24 cellular contexts compared by ENCODE assay signal in the genomic region with DNA sequence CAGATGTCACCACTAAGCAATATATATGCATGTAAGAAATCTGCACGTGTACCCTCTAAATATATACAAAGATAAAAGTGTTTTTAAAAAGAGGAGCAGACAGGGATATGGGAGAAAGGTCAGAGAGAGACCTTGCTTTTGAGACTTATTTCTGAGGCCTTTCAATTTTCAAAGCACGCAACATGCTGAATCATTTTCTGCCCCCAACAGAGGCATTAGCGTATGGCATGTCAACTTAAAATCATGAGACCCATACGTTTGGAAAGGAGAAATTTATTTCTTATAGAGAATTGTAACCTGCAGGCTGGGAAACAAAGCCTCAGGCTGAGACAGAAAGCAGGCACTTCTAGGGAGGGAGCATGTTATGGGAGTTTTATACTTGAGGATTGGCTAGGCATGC. TPM values are rescaled to one million over a fixed set of nuclear protein-coding genes. Genes with fewer than 3 reads are reported as not detected.
DNase-seq lines count a peak whose midpoint lies in the region; ATAC-seq and TF ChIP-seq lines count a peak whose summit lies in the region.
"Had no signal": no experiment of that assay in that cellular context is flagged by ENCODE, and none has a peak within 500 bp of the region (broad histone marks: within the 10 kb centered on the region; RNA-seq: fewer than 3 reads in every experiment).

No MANE protein-coding gene starts in this region.

- H3K27ac Mint-ChIP-seq in activated naive CD4-positive, alpha-beta T cell treated with anti-CD3 and anti-CD28 coated beads, Interleukin-2, amount 10 ng/mL, durations not matched to agents 7 days and 5 days = no peak overlapping the region
- H3K27ac Mint-ChIP-seq: HFFc6 had no signal

- peaks cover 26% of the 10 kb centered on the region for H3F3A ChIP-seq in MM.1S (ENCODE audit: insufficient read depth, low read length)
- H3F3A ChIP-seq in smooth muscle cell (ENCODE audit: low read depth) = peaks cover 5% of the 10 kb centered on the region

- H4K20me1 ChIP-seq in MM.1S (ENCODE audit: insufficient read depth, low read length) (no peaks in the 10 kb centered on the region), hepatocyte (ENCODE audit: insufficient read depth, poor library complexity, severe bottlenecking) (no peaks in the 10 kb centered on the region), smooth muscle cell (ENCODE audit: low read depth) (peaks cover 35% of the 10 kb centered on the region)
- H4K20me1 ChIP-seq: BLaER1 treated with 17β-estradiol and CSF1 and Interleukin-3, amounts not matched to agents 10 nM and 100 nM had no signal

- no peaks in the 10 kb centered on the region for H3K4me1 Mint-ChIP-seq in activated naive CD4-positive, alpha-beta T cell treated with anti-CD3 and anti-CD28 coated beads, Interleukin-2, amount 10 ng/mL, durations not matched to agents 7 days and 5 days

- peak overlapping the region; percentile 59; the same call in 1 of the 2 replicates for H3K27ac ChIP-seq in MM.1S (ENCODE audit: low read length)
- peak overlapping the region; percentile 75 for H3K27ac ChIP-seq in hepatocyte
- peak overlapping the region; percentile 27 for H3K27ac ChIP-seq in smooth muscle cell (ENCODE audit: low read depth)
- H3K27ac ChIP-seq: A549, Peyer's patch, SK-N-MC had no signal

- no peaks in the 10 kb centered on the region for H3K27me3 ChIP-seq in MM.1S (replicated peaks; ENCODE audit: insufficient read depth, low read length)
- H3K27me3 ChIP-seq in hepatocyte = no peaks in the 10 kb centered on the region
- H3K27me3 ChIP-seq in smooth muscle cell (ENCODE audit: low read depth) = no peaks in the 10 kb centered on the region
- H3K27me3 ChIP-seq: BLaER1 treated with 17β-estradiol and CSF1 and Interleukin-3, amounts not matched to agents 10 nM and 100 nM; Peyer's patch had no signal

- WGBS in hepatocyte (ENCODE audit: low lambda C conversion rate, missing lambda C conversion rate) = 90% methylated on average over 4 of the region's 4 CpGs
- WGBS in smooth muscle cell (ENCODE audit: low lambda C conversion rate) = 84% methylated on average over 4 of the region's 4 CpGs

- H3K79me2 ChIP-seq in MM.1S (ENCODE audit: low read length) (peaks cover 35% of the 10 kb centered on the region), hepatocyte (peaks cover 6% of the 10 kb centered on the region), smooth muscle cell (ENCODE audit: low read depth) (no peaks in the 10 kb centered on the region)

- H2AFZ ChIP-seq in MM.1S (ENCODE audit: low read length) (no peak overlapping the region), hepatocyte (no peak overlapping the region), smooth muscle cell (ENCODE audit: low read depth) (no peak overlapping the region)

- CTCF ChIA-PET in activated naive CD4-positive, alpha-beta T cell treated with anti-CD3 and anti-CD28 coated beads, Interleukin-2, amount 10 ng/mL, durations not matched to agents 7 days and 5 days (lab: Charles Lee) = no interaction called here

- 0 out of 2 replicates have a peak, but pooled peaks cover 2% of the 10 kb centered on the region for H3K36me3 ChIP-seq in MM.1S (replicated peaks; ENCODE audit: insufficient read depth, low read length)
- H3K36me3 ChIP-seq in hepatocyte (replicated peaks; ENCODE audit: insufficient read depth, low read depth) = no peaks in the 10 kb centered on the region
- no peaks in the 10 kb centered on the region for H3K36me3 ChIP-seq in smooth muscle cell (ENCODE audit: low read depth)
- H3K36me3 ChIP-seq: HAP-1 had no signal

- no peak overlapping the region for H3K4me3 ChIP-seq in MM.1S (ENCODE audit: low read length)
- H3K4me3 ChIP-seq in hepatocyte = no peak overlapping the region
- no peak overlapping the region for H3K4me3 ChIP-seq in smooth muscle cell
- H3K4me3 ChIP-seq: A549, HAP-1, Peyer's patch, SK-N-MC had no signal

- peaks cover 27% of the 10 kb centered on the region for H3K36me3 Mint-ChIP-seq in activated naive CD4-positive, alpha-beta T cell treated with anti-CD3 and anti-CD28 coated beads, Interleukin-2, amount 10 ng/mL, durations not matched to agents 7 days and 5 days

- H3K4me1 ChIP-seq in MM.1S (ENCODE audit: low read length) (peaks cover 10% of the 10 kb centered on the region), hepatocyte (ENCODE audit: insufficient read depth) (peaks cover 7% of the 10 kb centered on the region), smooth muscle cell (ENCODE audit: low read depth) (no peaks in the 10 kb centered on the region)
- H3K4me1 ChIP-seq: A549, Peyer's patch had no signal

- no peak overlapping the region for H3K4me3 Mint-ChIP-seq in activated naive CD4-positive, alpha-beta T cell treated with anti-CD3 and anti-CD28 coated beads, Interleukin-2, amount 10 ng/mL, durations not matched to agents 7 days and 5 days
- H3K4me3 Mint-ChIP-seq: CD4-positive, alpha-beta memory T cell; HFFc6 had no signal

- H3K9me2 ChIP-seq in MM.1S (replicated peaks; ENCODE audit: insufficient read depth, low read length) (no peaks in the 10 kb centered on the region), hepatocyte (replicated peaks; ENCODE audit: insufficient read depth) (no peaks in the 10 kb centered on the region)

- no peaks in the 10 kb centered on the region for H3K9me3 Mint-ChIP-seq in activated naive CD4-positive, alpha-beta T cell treated with anti-CD3 and anti-CD28 coated beads, Interleukin-2, amount 10 ng/mL, durations not matched to agents 7 days and 5 days
- H3K9me3 Mint-ChIP-seq: CD4-positive, alpha-beta memory T cell; HFFc6; IgD-negative memory B cell had no signal

- H3K9me3 ChIP-seq in MM.1S (replicated peaks; ENCODE audit: insufficient read depth, low read length) (no peaks in the 10 kb centered on the region), hepatocyte (ENCODE audit: low read depth) (no peaks in the 10 kb centered on the region), smooth muscle cell (replicated peaks; ENCODE audit: low read depth) (no peaks in the 10 kb centered on the region)
- H3K9me3 ChIP-seq: A549, Peyer's patch had no signal

- H3K4me2 ChIP-seq in MM.1S (ENCODE audit: low read depth, low read length) = no peak overlapping the region
- peak overlapping the region; percentile 16 for H3K4me2 ChIP-seq in hepatocyte
- H3K4me2 ChIP-seq in smooth muscle cell = no peak overlapping the region
- H3K4me2 ChIP-seq: A549 had no signal

- no peak for ATAC-seq in SK-N-SH treated with all-trans-retinoic acid at 6 μM for 48 hours
- ATAC-seq: A549 had no signal

- no peak overlapping the region for H3K9ac ChIP-seq in MM.1S (ENCODE audit: low read length)
- H3K9ac ChIP-seq in smooth muscle cell (ENCODE audit: low read depth) = no peak overlapping the region

- no peaks in the 10 kb centered on the region for H3K27me3 Mint-ChIP-seq in activated naive CD4-positive, alpha-beta T cell treated with anti-CD3 and anti-CD28 coated beads, Interleukin-2, amount 10 ng/mL, durations not matched to agents 7 days and 5 days
- H3K27me3 Mint-ChIP-seq: CD4-positive, alpha-beta memory T cell; IgD-negative memory B cell had no signal

- DNase-seq in MM.1S (no peak), OCI-M1 (lab: John Stamatoyannopoulos, UW) (peak; percentile 90), hepatocyte (ENCODE audit: low spot score) (no peak), smooth muscle cell (lab: John Stamatoyannopoulos, UW; ENCODE audit: unreplicated experiment) (no peak), foreskin melanocyte (no peak)
- DNase-seq in activated naive CD4-positive, alpha-beta T cell treated with anti-CD3 and anti-CD28 coated beads, Interleukin-2, amount 10 ng/mL, durations not matched to agents 7 days and 5 days = no peak
- no peak for DNase-seq in effector CD4-positive, alpha-beta T cell
- DNase-seq: CD4-positive, alpha-beta memory T cell; COR-L47; GOT3; HFFc6; NCI-H2029; NCI-H446 treated with DMSO at 0.1 percent for 48 hours; NCI-H526; NCI-H82; Peyer's patch; SIG-M5; SW 1271 had no signal

- no peak for TF ChIP-seq CTCF in MM.1S (IDR thresholded peaks at IDR 0.05; ENCODE audit: low read length)
- no peak for TF ChIP-seq CTCF in hepatocyte (IDR thresholded peaks at IDR 0.05; ENCODE audit: poor library complexity)
- no peak for TF ChIP-seq CTCF in smooth muscle cell (IDR thresholded peaks at IDR 0.05; ENCODE audit: borderline replicate concordance, insufficient read depth, poor library complexity, severe bottlenecking)

TF ChIP-seq in SK-N-SH treated with all-trans-retinoic acid at 6 μM for 48 hours, 23 proteins besides CTCF, POLR2A, EP300 and RAD21 (continues in another document):
- TF ChIP-seq TOX (CRISPR knock-in tag; IDR thresholded peaks at IDR 0.05; ENCODE audit: borderline replicate concordance) = no peak
- no peak for TF ChIP-seq ZFP3 (CRISPR knock-in tag; IDR thresholded peaks at IDR 0.05)
- TF ChIP-seq ZC3H10 (CRISPR knock-in tag; IDR thresholded peaks at IDR 0.05) = no peak
- TF ChIP-seq, protein P1, sequence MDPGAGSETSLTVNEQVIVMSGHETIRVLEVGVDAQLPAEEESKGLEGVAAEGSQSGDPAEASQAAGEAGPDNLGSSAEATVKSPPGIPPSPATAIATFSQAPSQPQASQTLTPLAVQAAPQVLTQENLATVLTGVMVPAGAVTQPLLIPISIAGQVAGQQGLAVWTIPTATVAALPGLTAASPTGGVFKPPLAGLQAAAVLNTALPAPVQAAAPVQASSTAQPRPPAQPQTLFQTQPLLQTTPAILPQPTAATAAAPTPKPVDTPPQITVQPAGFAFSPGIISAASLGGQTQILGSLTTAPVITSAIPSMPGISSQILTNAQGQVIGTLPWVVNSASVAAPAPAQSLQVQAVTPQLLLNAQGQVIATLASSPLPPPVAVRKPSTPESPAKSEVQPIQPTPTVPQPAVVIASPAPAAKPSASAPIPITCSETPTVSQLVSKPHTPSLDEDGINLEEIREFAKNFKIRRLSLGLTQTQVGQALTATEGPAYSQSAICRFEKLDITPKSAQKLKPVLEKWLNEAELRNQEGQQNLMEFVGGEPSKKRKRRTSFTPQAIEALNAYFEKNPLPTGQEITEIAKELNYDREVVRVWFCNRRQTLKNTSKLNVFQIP (CRISPR knock-in tag; IDR thresholded peaks at IDR 0.05; ENCODE audit: borderline replicate concordance, low read depth) = no peak
- no peak for TF ChIP-seq ARNTL (CRISPR knock-in tag; IDR thresholded peaks at IDR 0.05; ENCODE audit: borderline replicate concordance, low read depth)

RNA-seq across cellular contexts. Expression of a gene that starts 6.0 kb away (rescaled TPM):
- 0.32 and 0.87 TPM in 2 replicates for total RNA-seq in hepatocyte
- 0.68 and 0.94 TPM in 2 replicates for polyA plus RNA-seq in hepatocyte
- total RNA-seq in smooth muscle cell = 0.49 and 3.2 TPM in 2 replicates
- 0.24 and 0.50 TPM in 2 replicates for polyA plus RNA-seq in smooth muscle cell

RNA-seq across cellular contexts. Expression of a gene that starts 31.4 kb away (rescaled TPM):
- total RNA-seq in hepatocyte = 64.1 and 68.1 TPM in 2 replicates
- 37.3 and 44.7 TPM in 2 replicates for polyA plus RNA-seq in hepatocyte
- 130 and 131 TPM in 2 replicates for total RNA-seq in smooth muscle cell
- 65.7 and 85.5 TPM in 2 replicates for polyA plus RNA-seq in smooth muscle cell
